ENCODE assay signal across 1 cellular context in genomic region chr20:45105317-45105716, GRCh38.
TF ChIP-seq lines count a peak whose summit lies in the region.

No MANE protein-coding gene starts in this region.

TF ChIP-seq in GM23338, 12 proteins besides CTCF, POLR2A, EP300 and RAD21 (continued from another document):
- TF ChIP-seq ZNF462 (CRISPR knock-in tag; IDR thresholded peaks at IDR 0.05) = no peak
- no peak for TF ChIP-seq ETS1 (IDR thresholded peaks at IDR 0.05)
- TF ChIP-seq STAT1 (IDR thresholded peaks at IDR 0.05; ENCODE audit: unreplicated experiment) = no peak
- no peak for TF ChIP-seq JUNB (IDR thresholded peaks at IDR 0.05; ENCODE audit: unreplicated experiment)
- TF ChIP-seq EZH2phosphoT487 (IDR thresholded peaks at IDR 0.05; ENCODE audit: unreplicated experiment) = no peak
- TF ChIP-seq NANOG (IDR thresholded peaks at IDR 0.05; ENCODE audit: borderline replicate concordance) = no peak
- TF ChIP-seq CREB1 (CRISPR knock-in tag; IDR thresholded peaks at IDR 0.05; ENCODE audit: low read depth) = no peak
- no peak for TF ChIP-seq ZNF114 (CRISPR knock-in tag; IDR thresholded peaks at IDR 0.05)
- TF ChIP-seq POLR2AphosphoS5 (IDR thresholded peaks at IDR 0.05; ENCODE audit: low read depth) = no peak
- TF ChIP-seq EZH2 (IDR thresholded peaks at IDR 0.05; ENCODE audit: low read depth, unreplicated experiment) = no peak
